Comparison of ENCODE assay signal across 10 cellular contexts in genomic region chr2:85577063-85577385, GRCh38. TPM values are rescaled to one million over a fixed set of nuclear protein-coding genes. Genes with fewer than 3 reads are reported as not detected.
DNase-seq lines count a peak whose midpoint lies in the region; ATAC-seq and TF ChIP-seq lines count a peak whose summit lies in the region.
"Had no signal": no experiment of that assay in that cellular context is flagged by ENCODE, and none has a peak within 500 bp of the region (broad histone marks: within the 10 kb centered on the region; RNA-seq: fewer than 3 reads in every experiment).

No MANE protein-coding gene starts in this region.

- H2BK5ac ChIP-seq in mesenchymal stem cell (ENCODE audit: low read depth, low read length, poor library complexity, severe bottlenecking) = no peak overlapping the region

- no peak overlapping the region for H3K9ac ChIP-seq in mesenchymal stem cell (ENCODE audit: low read length)

- H3K36me3 ChIP-seq in mesenchymal stem cell (ENCODE audit: control insufficient read depth in 1 of 2, insufficient read depth in 2 of 2, low read depth in 1 of 2, low read length in 2 of 2) (peaks cover 0 to 5% of the 10 kb centered on the region in 2 experiments), thyroid gland (peaks cover 5% of the 10 kb centered on the region in 2 donors)
- H3K36me3 ChIP-seq: MG63, ovary had no signal

- peaks cover 31% of the 10 kb centered on the region for H3K4me1 Mint-ChIP-seq in activated T-cell treated with anti-CD3 and anti-CD28 coated beads, Interleukin-2, amount 50 U/mL, for 24 hours (ENCODE audit: low read depth)
- H3K4me1 Mint-ChIP-seq in activated naive CD8-positive, alpha-beta T cell treated with anti-CD3 and anti-CD28 coated beads, Interleukin-2, amount 50 U/mL, for 24 hours = peaks cover 20% of the 10 kb centered on the region
- peaks cover 10% of the 10 kb centered on the region for H3K4me1 Mint-ChIP-seq in glutamatergic neuron (ENCODE audit: low read depth, unreplicated experiment)

- no peak overlapping the region for H4K91ac ChIP-seq in mesenchymal stem cell (ENCODE audit: low read length)

- peak overlapping the region; percentile 98 for H3K4me3 Mint-ChIP-seq in activated T-cell treated with anti-CD3 and anti-CD28 coated beads, Interleukin-2, amount 50 U/mL, for 24 hours
- peak overlapping the region; percentile 94 for H3K4me3 Mint-ChIP-seq in activated naive CD8-positive, alpha-beta T cell treated with anti-CD3 and anti-CD28 coated beads, Interleukin-2, amount 50 U/mL, for 24 hours
- H3K4me3 Mint-ChIP-seq in glutamatergic neuron (ENCODE audit: unreplicated experiment) = no peak overlapping the region

- H3K4ac ChIP-seq in mesenchymal stem cell (ENCODE audit: low read depth in 1 of 2, low read length in 2 of 2) = no peak overlapping the region

- TF ChIP-seq POLR2A in thyroid gland (IDR thresholded peaks at IDR 0.05) = no peak

- no peak for ATAC-seq in activated naive CD8-positive, alpha-beta T cell treated with anti-CD3 and anti-CD28 coated beads, Interleukin-2, amount 50 U/mL, for 24 hours
- no peak for ATAC-seq in HG02852 (IDR thresholded peaks at IDR 0.05; ENCODE audit: unreplicated experiment)

- H3K36me3 Mint-ChIP-seq in activated T-cell treated with anti-CD3 and anti-CD28 coated beads, Interleukin-2, amount 50 U/mL, for 24 hours (ENCODE audit: low read depth) = peaks cover 35% of the 10 kb centered on the region
- H3K36me3 Mint-ChIP-seq in activated naive CD8-positive, alpha-beta T cell treated with anti-CD3 and anti-CD28 coated beads, Interleukin-2, amount 50 U/mL, for 24 hours (ENCODE audit: low read depth) = peaks cover 6% of the 10 kb centered on the region
- H3K36me3 Mint-ChIP-seq in glutamatergic neuron (ENCODE audit: unreplicated experiment) = no peaks in the 10 kb centered on the region

- H3K4me2 ChIP-seq in mesenchymal stem cell (ENCODE audit: low read length, poor library complexity, severe bottlenecking) = no peak overlapping the region

- H3K18ac ChIP-seq in mesenchymal stem cell (ENCODE audit: low read depth in 1 of 2, low read length in 2 of 2) = no peak overlapping the region

- H3K27ac ChIP-seq in mesenchymal stem cell (ENCODE audit: low read length, poor library complexity, severe bottlenecking) (peak overlapping the region; percentile 77), thyroid gland (peak overlapping the region; percentile 73 to 88 (median 79))

- H3K27ac Mint-ChIP-seq in activated T-cell treated with anti-CD3 and anti-CD28 coated beads, Interleukin-2, amount 50 U/mL, for 24 hours = peak overlapping the region; percentile 93
- H3K27ac Mint-ChIP-seq in activated naive CD8-positive, alpha-beta T cell treated with anti-CD3 and anti-CD28 coated beads, Interleukin-2, amount 50 U/mL, for 24 hours = peak overlapping the region; percentile 85
- no peak overlapping the region for H3K27ac Mint-ChIP-seq in glutamatergic neuron (ENCODE audit: unreplicated experiment)

- H4K8ac ChIP-seq in mesenchymal stem cell (ENCODE audit: low read length) = no peak overlapping the region

- H3K9me3 ChIP-seq in mesenchymal stem cell (ENCODE audit: control insufficient read depth, low read length) = no peaks in the 10 kb centered on the region
- no peaks in the 10 kb centered on the region for H3K9me3 ChIP-seq in thyroid gland
- H3K9me3 ChIP-seq: MG63, ovary had no signal

- DNase-seq in activated T-cell treated with anti-CD3 and anti-CD28 coated beads, Interleukin-2, amount 50 U/mL, for 24 hours = no peak
- no peak for DNase-seq in activated T-cell treated with anti-CD3 and anti-CD28 coated beads for 4 hours
- no peak for DNase-seq in activated naive CD8-positive, alpha-beta T cell treated with anti-CD3 and anti-CD28 coated beads, Interleukin-2, amount 50 U/mL, for 24 hours
- no peak for DNase-seq in mesenchymal stem cell
- no peak for DNase-seq in thyroid gland
- DNase-seq in glutamatergic neuron = no peak
- no peak for DNase-seq in activated effector memory CD4-positive, alpha-beta T cell treated with anti-CD3 and anti-CD28 coated beads, Interleukin-2, amount 50 U/mL, for 16 hours
- DNase-seq: MG63, ovary had no signal

- TF ChIP-seq CTCF in thyroid gland (IDR thresholded peaks at IDR 0.05) (no peak), glutamatergic neuron (IDR thresholded peaks at IDR 0.05; ENCODE audit: partially characterized antibody, unreplicated experiment) (no peak)

- no peak overlapping the region for H2BK15ac ChIP-seq in mesenchymal stem cell (ENCODE audit: low read depth, poor library complexity, severe bottlenecking)

- no peak overlapping the region for H3K14ac ChIP-seq in mesenchymal stem cell (ENCODE audit: low read length in 2 of 2)

- H2BK12ac ChIP-seq in mesenchymal stem cell (ENCODE audit: low read length in 2 of 2) = no peak overlapping the region

- H3K4me1 ChIP-seq in mesenchymal stem cell (ENCODE audit: control insufficient read depth, insufficient read depth, low read depth, low read length) (peaks cover 16% of the 10 kb centered on the region), thyroid gland (peaks cover 21 to 29% of the 10 kb centered on the region in 2 donors)

- peaks cover 6% of the 10 kb centered on the region for H3K79me1 ChIP-seq in mesenchymal stem cell (replicated peaks; ENCODE audit: low read length, poor library complexity, severe bottlenecking)

- H3K4me3 ChIP-seq in mesenchymal stem cell (ENCODE audit: insufficient read depth in 1 of 2, low read depth in 1 of 2, low read length in 2 of 2) = no peak overlapping the region
- no peak overlapping the region for H3K4me3 ChIP-seq in thyroid gland (replicated peaks in 1 of 3)
- H3K4me3 ChIP-seq: MG63 had no signal

- H3K27me3 Mint-ChIP-seq in activated T-cell treated with anti-CD3 and anti-CD28 coated beads, Interleukin-2, amount 50 U/mL, for 24 hours = no peaks in the 10 kb centered on the region
- no peaks in the 10 kb centered on the region for H3K27me3 Mint-ChIP-seq in activated naive CD8-positive, alpha-beta T cell treated with anti-CD3 and anti-CD28 coated beads, Interleukin-2, amount 50 U/mL, for 24 hours
- peaks cover 7% of the 10 kb centered on the region for H3K27me3 Mint-ChIP-seq in glutamatergic neuron (ENCODE audit: unreplicated experiment)

- H2BK120ac ChIP-seq in mesenchymal stem cell (ENCODE audit: low read depth, low read length) = no peak overlapping the region

- 52% methylated on average over 3 of the region's 3 CpGs for WGBS in mesenchymal stem cell
- 37 to 43% methylated on average over 3 of the region's 3 CpGs for WGBS in thyroid gland, 2 donors

- no peak overlapping the region for H2AK5ac ChIP-seq in mesenchymal stem cell (ENCODE audit: low read length, severe bottlenecking)

- no peaks in the 10 kb centered on the region for H3K9me3 Mint-ChIP-seq in activated T-cell treated with anti-CD3 and anti-CD28 coated beads, Interleukin-2, amount 50 U/mL, for 24 hours
- H3K9me3 Mint-ChIP-seq in activated naive CD8-positive, alpha-beta T cell treated with anti-CD3 and anti-CD28 coated beads, Interleukin-2, amount 50 U/mL, for 24 hours = no peaks in the 10 kb centered on the region
- peaks cover 2% of the 10 kb centered on the region for H3K9me3 Mint-ChIP-seq in glutamatergic neuron (ENCODE audit: unreplicated experiment)

- H3K23ac ChIP-seq in mesenchymal stem cell (ENCODE audit: low read length in 2 of 2) = no peak overlapping the region

- intact Hi-C loops in thyroid gland (cut with DNase I) = no loop called here

- H3K27me3 ChIP-seq in mesenchymal stem cell (ENCODE audit: control insufficient read depth in 1 of 2, insufficient read depth in 1 of 2, low read length in 2 of 2) (peaks cover 0 to 6% of the 10 kb centered on the region in 2 experiments), thyroid gland (no peaks in the 10 kb centered on the region)
- H3K27me3 ChIP-seq: MG63, ovary had no signal

- H2AFZ ChIP-seq in mesenchymal stem cell (ENCODE audit: low read depth, low read length) = no peak overlapping the region

RNA-seq across cellular contexts. Expression of gene VAMP8, which starts 0.4 kb away (rescaled TPM):
- 11.3 TPM for polyA plus RNA-seq in mesenchymal stem cell (2013, experiment 1 of 2)
- polyA plus RNA-seq in mesenchymal stem cell (2013, experiment 2 of 2) = 11.9 TPM
- total RNA-seq in thyroid gland (100 to 1,000 TPM in 3 of 4 donors, 10 to 100 TPM in 1; 89.6 to 171 (median 121) TPM), glutamatergic neuron (ENCODE audit: unreplicated experiment) (0.78 TPM)

RNA-seq across cellular contexts. Expression of gene VAMP5, which starts 7.2 kb away (rescaled TPM):
- polyA plus RNA-seq in mesenchymal stem cell (2013, experiment 1 of 2) = 23.5 TPM
- polyA plus RNA-seq in mesenchymal stem cell (2013, experiment 2 of 2) = 25.7 TPM
- 10 to 100 TPM; 13.6 to 41.3 (median 20.7) TPM for total RNA-seq in thyroid gland
- 1.4 TPM for total RNA-seq in glutamatergic neuron (ENCODE audit: unreplicated experiment)

RNA-seq across cellular contexts. Expression of gene GGCX, which starts 15.7 kb away (rescaled TPM):
- polyA plus RNA-seq in mesenchymal stem cell (2013, experiment 1 of 2) = 39.8 TPM
- 41.1 TPM for polyA plus RNA-seq in mesenchymal stem cell (2013, experiment 2 of 2)
- total RNA-seq in thyroid gland = 10 to 100 TPM; 39.5 to 81.9 (median 51.6) TPM
- total RNA-seq in glutamatergic neuron (ENCODE audit: unreplicated experiment) = 49.6 TPM

RNA-seq across cellular contexts. Expression of gene RNF181, which starts 18.5 kb away (rescaled TPM):
- polyA plus RNA-seq in mesenchymal stem cell (2013, experiment 1 of 2) = 229 TPM
- polyA plus RNA-seq in mesenchymal stem cell (2013, experiment 2 of 2) = 235 TPM
- 100 to 1,000 TPM in 3 of 4 donors, 10 to 100 TPM in 1; 86.9 to 202 (median 168) TPM for total RNA-seq in thyroid gland
- 75.1 TPM for total RNA-seq in glutamatergic neuron (ENCODE audit: unreplicated experiment)

RNA-seq across cellular contexts. Expression of gene TMEM150A, which starts 25.5 kb away (rescaled TPM):
- polyA plus RNA-seq in mesenchymal stem cell (2013, experiment 1 of 2) = 25.0 TPM
- 23.9 TPM for polyA plus RNA-seq in mesenchymal stem cell (2013, experiment 2 of 2)
- total RNA-seq in thyroid gland (10 to 100 TPM in 3 of 4 donors, 1 to 10 TPM in 1; 8.9 to 25.2 (median 21.9) TPM), glutamatergic neuron (ENCODE audit: unreplicated experiment) (18.1 TPM)

Comparison
In these comparisons a context has a peak if more than half of its experiments do, and no peak if none do; other contexts are left out.
1. RNA of gene VAMP8, which starts 0.4 kb away (total RNA-seq): 89.6 to 171 TPM in thyroid gland; 0.78 TPM in glutamatergic neuron (single experiment); every median in the first group is over 10 times any median in the second.